In the genomic region with DNA sequence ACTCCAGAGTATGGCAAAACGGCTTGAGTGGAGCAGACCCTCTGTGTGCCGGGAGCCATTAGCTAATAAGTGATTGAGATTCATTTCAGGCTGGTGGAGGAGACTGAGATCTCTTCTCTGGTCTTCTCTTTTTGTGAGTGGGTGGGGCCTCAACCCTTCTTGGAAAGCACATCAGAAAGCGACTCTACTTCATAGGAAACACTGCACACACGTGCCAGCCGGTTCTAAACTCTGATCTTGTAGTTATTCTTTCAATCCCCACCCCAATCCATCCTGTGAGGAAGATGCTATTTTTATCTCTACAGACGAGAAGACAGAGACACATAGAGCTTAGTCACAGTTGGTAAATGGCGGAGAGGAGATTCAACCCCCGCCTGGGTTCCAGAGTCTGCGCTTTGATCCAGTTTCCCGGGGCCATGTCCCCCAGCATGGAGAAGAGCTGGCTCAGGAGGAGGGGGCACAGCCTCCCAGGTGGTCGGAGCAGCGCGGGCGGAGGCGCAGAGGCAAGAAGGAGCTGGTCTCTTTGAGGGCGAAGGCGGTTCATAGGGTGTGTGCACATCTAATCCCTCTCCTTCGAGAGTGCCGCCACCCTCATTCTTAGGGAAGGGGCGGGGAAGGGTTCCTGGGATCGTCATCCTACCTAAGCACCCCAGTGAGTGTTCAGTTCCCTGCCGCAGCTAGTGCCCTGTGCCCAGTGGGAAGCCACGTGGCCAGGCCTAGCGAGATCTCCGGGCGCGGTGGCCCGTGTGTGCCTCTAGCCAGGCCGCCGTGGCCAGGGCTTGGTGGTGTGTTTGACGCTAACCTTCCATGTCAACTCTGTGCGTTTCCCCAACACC, we compare ENCODE assay signal across 11 cellular contexts. TPM values are rescaled to one million over a fixed set of nuclear protein-coding genes. Genes with fewer than 3 reads are reported as not detected.
A peak's percentile ranks its signal among the peaks of the same experiment; 100 is the strongest.
DNase-seq lines count a peak whose midpoint lies in the region; ATAC-seq, FAIRE-seq and TF ChIP-seq lines count a peak whose summit lies in the region.
"Had no signal": no experiment of that assay in that cellular context is flagged by ENCODE, and none has a peak within 500 bp of the region (broad histone marks: within the 10 kb centered on the region; RNA-seq: fewer than 3 reads in every experiment).

No MANE protein-coding gene starts in this region.

- CTCF ChIA-PET in activated CD8-positive, alpha-beta T cell treated with anti-CD3 and anti-CD28 coated beads for 36 hours (lab: Charles Lee), result interaction anchor here (1.2 to 9.2 kb wide), 13 partner anchors 8 to 85 kb away, joined by 3 to 94 read pairs (median 7); a partner anchor contains a TSS

- H3K9me3 Mint-ChIP-seq in CD4-positive, CD25-positive, alpha-beta regulatory T cell, result no peaks in the 10 kb centered on the region
- no peaks in the 10 kb centered on the region for H3K9me3 Mint-ChIP-seq in activated CD8-positive, alpha-beta T cell treated with anti-CD3 and anti-CD28 coated beads for 36 hours

- no peaks in the 10 kb centered on the region for H3K36me3 Mint-ChIP-seq in CD4-positive, CD25-positive, alpha-beta regulatory T cell
- peaks cover 11% of the 10 kb centered on the region for H3K36me3 Mint-ChIP-seq in activated CD8-positive, alpha-beta T cell treated with anti-CD3 and anti-CD28 coated beads for 36 hours (ENCODE audit: low read depth)

- peaks cover 27% of the 10 kb centered on the region for H3K4me1 ChIP-seq in CD4-positive, CD25-positive, alpha-beta regulatory T cell (ENCODE audit: control insufficient read depth, insufficient read depth, low read length, poor library complexity, severe bottlenecking)
- H3K4me1 ChIP-seq: gastroesophageal sphincter had no signal

- no peak for TF ChIP-seq CTCF in activated CD8-positive, alpha-beta T cell treated with anti-CD3 and anti-CD28 coated beads for 36 hours (IDR thresholded peaks at IDR 0.05)

- no peaks in the 10 kb centered on the region for H3K27me3 Mint-ChIP-seq in CD4-positive, CD25-positive, alpha-beta regulatory T cell
- no peaks in the 10 kb centered on the region for H3K27me3 Mint-ChIP-seq in activated CD8-positive, alpha-beta T cell treated with anti-CD3 and anti-CD28 coated beads for 36 hours

- no peak overlapping the region for H3K27ac ChIP-seq in CD4-positive, CD25-positive, alpha-beta regulatory T cell (ENCODE audit: insufficient read depth, low read length, poor library complexity, severe bottlenecking)
- H3K27ac ChIP-seq: gastroesophageal sphincter, thoracic aorta had no signal

- no peak overlapping the region for H3K4me3 ChIP-seq in CD4-positive, CD25-positive, alpha-beta regulatory T cell (ENCODE audit: low read depth, low read length)
- H3K4me3 ChIP-seq: gastroesophageal sphincter, thoracic aorta had no signal

- intact Hi-C loops in activated CD8-positive, alpha-beta T cell treated with anti-CD3 and anti-CD28 coated beads for 36 hours (cut with micrococcal nuclease), result no loop called here

- H3K4me3 Mint-ChIP-seq in CD4-positive, CD25-positive, alpha-beta regulatory T cell, result peak overlapping the region in 2 of 4 donors; percentile 48 to 67
- H3K4me3 Mint-ChIP-seq in activated CD8-positive, alpha-beta T cell treated with anti-CD3 and anti-CD28 coated beads for 36 hours, result peak overlapping the region; percentile 86

- H3K27me3 ChIP-seq in CD4-positive, CD25-positive, alpha-beta regulatory T cell (ENCODE audit: control insufficient read depth, insufficient read depth, low read length), result no peaks in the 10 kb centered on the region
- H3K27me3 ChIP-seq: gastroesophageal sphincter had no signal

- POLR2A ChIA-PET in activated CD8-positive, alpha-beta T cell treated with anti-CD3 and anti-CD28 coated beads for 36 hours (lab: Charles Lee), result interaction anchor here (1.0 to 27.1 kb wide), 11 partner anchors 8 to 93 kb away, joined by 3 to 766 read pairs (median 5); a partner anchor contains a TSS

- H3K36me3 ChIP-seq in CD4-positive, CD25-positive, alpha-beta regulatory T cell (ENCODE audit: control insufficient read depth, insufficient read depth, low read length), result no peaks in the 10 kb centered on the region
- H3K36me3 ChIP-seq: gastroesophageal sphincter, thoracic aorta had no signal

- H3K27ac Mint-ChIP-seq in CD4-positive, CD25-positive, alpha-beta regulatory T cell, result peak overlapping the region; percentile 83 to 94 (median 87)
- H3K27ac Mint-ChIP-seq in activated CD8-positive, alpha-beta T cell treated with anti-CD3 and anti-CD28 coated beads for 36 hours, result peak overlapping the region; percentile 96

- peak in 1 of 3 donors; percentile 91 for DNase-seq in CD4-positive, CD25-positive, alpha-beta regulatory T cell
- DNase-seq in GM19239 (ENCODE audit: insufficient read length, low spot score) (no peak), myocyte (ENCODE audit: low read depth) (peak; percentile 38), dedifferentiated amniotic fluid mesenchymal stem cell (ENCODE audit: extremely low spot score) (no peak), COLO829 (ENCODE audit: low spot score) (no peak)
- peak; percentile 80 for DNase-seq in activated CD8-positive, alpha-beta T cell treated with anti-CD3 and anti-CD28 coated beads for 36 hours
- DNase-seq: right cardiac atrium had no signal

- peaks cover 11 to 48% (median 29%) of the 10 kb centered on the region in 4 donors for H3K4me1 Mint-ChIP-seq in CD4-positive, CD25-positive, alpha-beta regulatory T cell
- H3K4me1 Mint-ChIP-seq in activated CD8-positive, alpha-beta T cell treated with anti-CD3 and anti-CD28 coated beads for 36 hours (ENCODE audit: low read depth), result peaks cover 85% of the 10 kb centered on the region

- H3K9me3 ChIP-seq in CD4-positive, CD25-positive, alpha-beta regulatory T cell (ENCODE audit: control insufficient read depth in 2 of 2, low read length in 2 of 2), result no peaks in the 10 kb centered on the region
- H3K9me3 ChIP-seq: gastroesophageal sphincter, thoracic aorta had no signal

- ATAC-seq in CD4-positive, CD25-positive, alpha-beta regulatory T cell (ENCODE audit: low read depth in 2 of 2), result peak; percentile 20 to 39
- ATAC-seq in activated CD8-positive, alpha-beta T cell treated with anti-CD3 and anti-CD28 coated beads for 36 hours, result peak; percentile 28
- ATAC-seq in GM19351 (IDR thresholded peaks at IDR 0.05; ENCODE audit: unreplicated experiment), result no peak
- ATAC-seq: gastroesophageal sphincter had no signal

- FAIRE-seq in GM19239 (lab: Jason Lieb, UNC), result peak; percentile 18
- FAIRE-seq: keratinocyte had no signal

RNA-seq across cellular contexts. Expression of a gene that starts 49.0 kb away (rescaled TPM):
- total RNA-seq in CD4-positive, CD25-positive, alpha-beta regulatory T cell, result 330 TPM
- 100 to 1,000 TPM; 105 to 191 (median 161) TPM for polyA plus RNA-seq in CD4-positive, CD25-positive, alpha-beta regulatory T cell
- total RNA-seq in activated CD8-positive, alpha-beta T cell treated with anti-CD3 and anti-CD28 coated beads for 36 hours, result 100 to 1,000 TPM; 112 to 113 TPM
- 0.05 and 0.10 TPM in 2 replicates for total RNA-seq in myocyte
- polyA plus RNA-seq in myocyte (2012), result 0.16 TPM

Comparison
In these comparisons a context has a peak if more than half of its experiments do, and no peak if none do; other contexts are left out.
1. DNase-seq: peak in activated CD8-positive, alpha-beta T cell treated with anti-CD3 and anti-CD28 coated beads for 36 hours (single experiment) and myocyte (single experiment); none in GM19239 (single experiment), dedifferentiated amniotic fluid mesenchymal stem cell (single experiment) and COLO829 (single experiment).
2. RNA of a gene that starts 49.0 kb away (total RNA-seq): 330 TPM in CD4-positive, CD25-positive, alpha-beta regulatory T cell (single experiment) and 112 to 113 TPM in activated CD8-positive, alpha-beta T cell treated with anti-CD3 and anti-CD28 coated beads for 36 hours; 0.05 to 0.10 TPM in myocyte; every median in the first group is over 100 times any median in the second.